Comparison of ENCODE assay signal across 8 cellular contexts in the genomic region with DNA sequence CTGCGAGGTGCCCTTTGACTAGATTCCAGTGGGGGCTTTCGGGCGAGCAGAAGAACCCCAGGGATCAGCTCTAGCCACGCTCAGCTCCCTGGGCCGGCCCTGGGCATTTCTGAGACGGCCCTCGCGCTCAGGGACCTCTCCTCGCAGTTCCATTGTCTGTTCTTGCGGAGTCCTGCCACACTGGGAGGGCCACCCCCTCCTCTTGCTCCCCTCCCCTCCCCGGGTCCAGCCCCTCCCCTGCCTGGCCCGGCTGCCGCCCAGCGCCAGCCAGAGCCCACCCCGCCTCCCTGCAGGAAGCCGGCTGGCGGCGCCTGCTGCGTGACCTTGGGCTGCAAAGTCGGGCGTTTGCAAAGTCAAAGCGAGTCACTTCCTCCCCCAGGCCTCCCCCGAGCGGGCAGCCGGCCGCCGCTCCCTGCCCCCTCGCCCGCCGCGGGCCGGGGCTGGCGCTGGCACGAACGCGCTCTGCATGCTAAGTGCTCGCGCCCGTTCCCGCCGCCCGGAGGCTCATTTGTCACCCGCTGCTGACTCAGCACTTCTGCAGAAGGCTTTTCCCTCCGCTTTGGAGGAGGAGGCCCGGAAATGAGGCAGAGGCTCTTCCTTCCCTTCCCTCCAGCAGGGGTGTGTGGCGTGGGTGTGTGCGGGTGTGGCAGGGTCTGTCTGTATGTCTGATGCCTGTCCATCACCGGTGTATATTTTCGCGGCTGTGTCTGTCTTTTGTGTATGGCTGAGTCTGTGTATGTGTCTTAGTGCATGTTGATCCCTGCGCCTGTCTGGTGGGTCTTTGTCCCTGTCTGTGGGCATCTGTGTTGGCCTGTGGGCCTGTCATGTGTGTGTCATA.
DNase-seq lines count a peak whose midpoint lies in the region; ATAC-seq and TF ChIP-seq lines count a peak whose summit lies in the region.

No MANE protein-coding gene starts in this region.

- no peaks in the 10 kb centered on the region for H3K36me3 Mint-ChIP-seq in MCF 10A (ENCODE audit: insufficient read depth, unreplicated experiment)

- in situ Hi-C loops in GM13977 (cut with MboI; ENCODE audit: low pct_unique_long_range_greater_than_20kb, low sequenced_read_pairs, unreplicated experiment), result loop anchor here (10.0 kb wide), 1 partner anchor 88 kb away; no protein-coding TSS in a partner anchor

- TF ChIP-seq CTCF in GM13977 (IDR thresholded peaks at IDR 0.05; ENCODE audit: extremely low read depth, insufficient read depth, missing control alignments) (no peak), VCaP (conservative IDR thresholded peaks at IDR 0.05) (0 out of 2 replicates have a peak, but pooled peaks have one; percentile 9), MCF 10A (IDR thresholded peaks at IDR 0.05; ENCODE audit: unreplicated experiment) (no peak)

- H3K27ac Mint-ChIP-seq in MCF 10A (ENCODE audit: low read depth, unreplicated experiment), result peak overlapping the region; percentile 92

- H3K9me3 Mint-ChIP-seq in MCF 10A (ENCODE audit: unreplicated experiment), result no peaks in the 10 kb centered on the region

- peak overlapping the region; percentile 17 to 37 (median 32) for H3K4me3 ChIP-seq in skin epidermis

- POLR2A ChIA-PET in MCF 10A (lab: Yijun Ruan, JAX), result interaction anchor here (0.9 to 11.7 kb wide), 10 partner anchors 9 to 114 kb away, joined by 3 to 325 read pairs (median 8); a partner anchor contains a TSS

- intact Hi-C loops in MCF 10A (cut with micrococcal nuclease), result loop anchor here (1.0 to 2.0 kb wide), 2 partner anchors 38 to 72 kb away; a partner anchor contains a TSS

- CTCF ChIA-PET in MCF 10A (lab: Yijun Ruan, JAX), result interaction anchor here (0.9 to 7.0 kb wide), 9 partner anchors 9 to 112 kb away, joined by 3 to 40 read pairs (median 5); no protein-coding TSS in a partner anchor

- peaks cover 55% of the 10 kb centered on the region for H3K4me1 Mint-ChIP-seq in MCF 10A (ENCODE audit: insufficient read depth, unreplicated experiment)

- BruUV-seq in MCF 10A (replicated peaks; lab: Mats Ljungman, UMichigan), result no TSS peak

- peak overlapping the region; percentile 49 for H3K4me3 Mint-ChIP-seq in MCF 10A (ENCODE audit: unreplicated experiment)

- peak; percentile 33 for ATAC-seq in HG03045 (IDR thresholded peaks at IDR 0.05; ENCODE audit: unreplicated experiment)
- no peak for ATAC-seq in HG02870 (IDR thresholded peaks at IDR 0.05; ENCODE audit: unreplicated experiment)

- DNase-seq in GM13977 (ENCODE audit: low spot score) (peak; percentile 59), NCI-H2196 (lab: John Stamatoyannopoulos, UW; ENCODE audit: unreplicated experiment) (peak; percentile 98), MCF 10A (ENCODE audit: unreplicated experiment) (peak; percentile 97), iPS-NIHi11 (ENCODE audit: low spot score) (peak; percentile 80)

- H3K27ac ChIP-seq in VCaP, result peak overlapping the region; percentile 86
- H3K27ac ChIP-seq in skin epidermis, result peak overlapping the region; percentile 59 to 100 (median 92)

- no peaks in the 10 kb centered on the region for H3K27me3 Mint-ChIP-seq in MCF 10A (ENCODE audit: insufficient read depth, unreplicated experiment)
